ENCODE assay signal across 8 cellular contexts in the genomic region with DNA sequence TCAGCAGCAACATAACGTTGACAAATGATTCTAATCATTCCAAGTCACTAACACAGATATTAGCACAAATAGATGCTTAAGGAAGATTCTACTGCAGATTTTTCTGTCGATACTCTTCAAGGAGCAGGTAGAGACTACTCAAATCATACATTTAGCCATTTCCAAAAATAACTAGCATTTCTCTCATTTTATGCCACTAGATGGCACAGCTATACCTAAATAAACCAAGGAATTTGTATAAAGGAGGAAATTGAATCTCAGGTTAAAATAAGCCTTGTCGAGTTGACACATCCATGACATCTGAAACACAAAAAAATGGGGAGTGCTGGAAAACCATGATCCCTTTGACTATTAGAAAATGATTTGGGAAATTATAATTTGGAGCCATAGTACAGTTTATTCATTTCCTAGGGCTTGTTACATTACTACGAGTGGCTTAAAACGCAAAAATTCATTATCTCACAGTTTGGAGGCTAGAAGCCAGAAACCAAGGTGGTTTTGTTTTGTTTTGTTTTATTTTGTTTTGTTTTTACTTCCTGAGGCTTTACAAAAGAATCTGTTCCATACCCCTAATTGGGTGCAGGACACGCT. TPM values are rescaled to one million over a fixed set of nuclear protein-coding genes. Genes with fewer than 3 reads are reported as not detected.
DNase-seq lines count a peak whose midpoint lies in the region; TF ChIP-seq lines count a peak whose summit lies in the region.

No MANE protein-coding gene starts in this region.

- BruUV-seq in A673 (replicated peaks; lab: Mats Ljungman, UMichigan), result no TSS peak

- peak; percentile 87 to 90 for TF ChIP-seq RAD21 in liver (IDR thresholded peaks at IDR 0.05)

- no peaks in the 10 kb centered on the region for H3K9me3 ChIP-seq in A673 (ENCODE audit: low read depth, low read length, poor library complexity, severe bottlenecking)
- H3K9me3 ChIP-seq in liver (ENCODE audit: control insufficient read depth in 4 of 4, low read length in 3 of 4), result no peaks in the 10 kb centered on the region

- H3K27ac ChIP-seq in A673 (ENCODE audit: low read depth, low read length, poor library complexity, severe bottlenecking), result no peak overlapping the region
- no peak overlapping the region for H3K27ac ChIP-seq in liver (ENCODE audit: low read depth in 1 of 2, low read length in 2 of 2)

- peaks cover 9% of the 10 kb centered on the region for H3K4me1 Mint-ChIP-seq in brain

- no peaks in the 10 kb centered on the region for H3K27me3 Mint-ChIP-seq in brain

- no peak overlapping the region for H3K4me3 ChIP-seq in A673 (ENCODE audit: low read depth, low read length, poor library complexity, severe bottlenecking)
- no peak overlapping the region for H3K4me3 ChIP-seq in liver (ENCODE audit: low read depth in 1 of 3, low read length in 3 of 3)

- no peaks in the 10 kb centered on the region for H3K36me3 Mint-ChIP-seq in brain

- intact Hi-C loops in A673 (cut with micrococcal nuclease; ENCODE audit: unreplicated experiment), result loop anchor here (1.0 to 5.0 kb wide), 3 partner anchors 29 to 509 kb away; no protein-coding TSS in a partner anchor

- H3K27ac Mint-ChIP-seq in brain, result peak overlapping the region in 1 of 5 experiments; percentile 7

- H3K27me3 ChIP-seq in A673 (replicated peaks; ENCODE audit: insufficient read depth, low read depth, low read length, poor library complexity) (no peaks in the 10 kb centered on the region), liver (ENCODE audit: control insufficient read depth in 4 of 4, insufficient read depth in 4 of 4, low read length in 3 of 4) (no peaks in the 10 kb centered on the region)

- no peaks in the 10 kb centered on the region for H3K36me3 ChIP-seq in A673 (ENCODE audit: insufficient read depth, low read length, poor library complexity, severe bottlenecking)
- H3K36me3 ChIP-seq in liver (ENCODE audit: control insufficient read depth in 4 of 4, insufficient read depth in 3 of 4, low read depth in 1 of 4, low read length in 3 of 4), result no peaks in the 10 kb centered on the region

- in situ Hi-C loops in GM13977 (cut with MboI; ENCODE audit: low pct_unique_long_range_greater_than_20kb, low sequenced_read_pairs, unreplicated experiment), result no loop called here

- no peaks in the 10 kb centered on the region for H3K9me3 Mint-ChIP-seq in brain

- H3K4me1 ChIP-seq in A673 (ENCODE audit: insufficient read depth, low read length, poor library complexity, severe bottlenecking), result no peaks in the 10 kb centered on the region
- H3K4me1 ChIP-seq in liver (ENCODE audit: control insufficient read depth in 4 of 4, insufficient read depth in 4 of 4, low read length in 3 of 4), result peaks cover 0 to 8% (median 5%) of the 10 kb centered on the region in 4 donors

- H3K4me3 Mint-ChIP-seq in brain, result no peak overlapping the region

- CTCF ChIA-PET in A673 (lab: Charles Lee), result interaction anchor here (2.5 kb wide), 1 partner anchor 349 kb away, joined by 16 read pairs; no protein-coding TSS in a partner anchor

- POLR2A ChIA-PET in A673 (lab: Charles Lee; ENCODE audit: low non-redundant PET), result no interaction called here

- 59% methylated on average over 6 of the region's 6 CpGs for WGBS in liver

- no peak overlapping the region for H3K9ac ChIP-seq in liver (ENCODE audit: low read depth in 1 of 2, low read length in 2 of 2)

- TF ChIP-seq CTCF in A673 (conservative IDR thresholded peaks at IDR 0.05; ENCODE audit: low read depth, low read length) (peak; percentile 65), GM13977 (IDR thresholded peaks at IDR 0.05; ENCODE audit: extremely low read depth, insufficient read depth, missing control alignments) (peak; percentile 38), brain (conservative IDR thresholded peaks at IDR 0.05) (peak; percentile 77 to 78), liver (IDR thresholded peaks at IDR 0.05; ENCODE audit: low read depth, low read length, missing input control) (peak; percentile 51)

- DNase-seq in A673 (ENCODE audit: low spot score) (peak; percentile 70), GM13977 (ENCODE audit: low spot score) (peak; percentile 20), NCI-H2196 treated with DMSO at 0.1 percent for 48 hours (lab: John Stamatoyannopoulos, UW; ENCODE audit: unreplicated experiment) (peak; percentile 18), ureter (ENCODE audit: low spot score) (no peak), amniotic stem cell (lab: John Stamatoyannopoulos, UW) (no peak)
- no peak for DNase-seq in activated naive CD4-positive, alpha-beta T cell (lab: John Stamatoyannopoulos, UW)

TF ChIP-seq in liver, 16 proteins besides CTCF, POLR2A, EP300 and RAD21:
- TF ChIP-seq EGR1 (IDR thresholded peaks at IDR 0.05; ENCODE audit: low read depth in 2 of 2) (no peak), NR2F2 (IDR thresholded peaks at IDR 0.05) (no peak), MAX (IDR thresholded peaks at IDR 0.05) (no peak), RXRA (IDR thresholded peaks at IDR 0.05) (no peak), GABPA (IDR thresholded peaks at IDR 0.05 in 1 of 2, conservative IDR thresholded peaks at IDR 0.05 in 1 of 2) (no peak), FOXA2 (IDR thresholded peaks at IDR 0.05) (no peak), YY1 (IDR thresholded peaks at IDR 0.05) (no peak), FOXA1 (IDR thresholded peaks at IDR 0.05) (no peak), HNF4A (conservative IDR thresholded peaks at IDR 0.05) (no peak)
- TF ChIP-seq, protein P1, sequence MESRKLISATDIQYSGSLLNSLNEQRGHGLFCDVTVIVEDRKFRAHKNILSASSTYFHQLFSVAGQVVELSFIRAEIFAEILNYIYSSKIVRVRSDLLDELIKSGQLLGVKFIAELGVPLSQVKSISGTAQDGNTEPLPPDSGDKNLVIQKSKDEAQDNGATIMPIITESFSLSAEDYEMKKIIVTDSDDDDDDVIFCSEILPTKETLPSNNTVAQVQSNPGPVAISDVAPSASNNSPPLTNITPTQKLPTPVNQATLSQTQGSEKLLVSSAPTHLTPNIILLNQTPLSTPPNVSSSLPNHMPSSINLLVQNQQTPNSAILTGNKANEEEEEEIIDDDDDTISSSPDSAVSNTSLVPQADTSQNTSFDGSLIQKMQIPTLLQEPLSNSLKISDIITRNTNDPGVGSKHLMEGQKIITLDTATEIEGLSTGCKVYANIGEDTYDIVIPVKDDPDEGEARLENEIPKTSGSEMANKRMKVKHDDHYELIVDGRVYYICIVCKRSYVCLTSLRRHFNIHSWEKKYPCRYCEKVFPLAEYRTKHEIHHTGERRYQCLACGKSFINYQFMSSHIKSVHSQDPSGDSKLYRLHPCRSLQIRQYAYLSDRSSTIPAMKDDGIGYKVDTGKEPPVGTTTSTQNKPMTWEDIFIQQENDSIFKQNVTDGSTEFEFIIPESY (IDR thresholded peaks at IDR 0.05), result no peak

RNA-seq across cellular contexts. Expression of gene STRIT1, which starts 59.5 kb away (rescaled TPM):
- total RNA-seq in A673 (2021) (not detected in 2 replicates), liver (not detected), ureter (not detected)
- polyA plus RNA-seq in brain (ENCODE audit: insufficient read depth, low read depth, low replicate concordance) (not detected), liver (not detected)

Comparison
In these comparisons a context has a peak if more than half of its experiments do, and no peak if none do; other contexts are left out.
1. DNase-seq: peak in A673 (single experiment), GM13977 (single experiment) and NCI-H2196 treated with DMSO at 0.1 percent for 48 hours (single experiment); none in activated naive CD4-positive, alpha-beta T cell (0 of 4), ureter (single experiment) and amniotic stem cell (single experiment).
2. Peak in every context shown above with its lines, with median percentiles within 50 percentile points of each other: CTCF ChIP-seq.